ENCODE assay signal across 8 cellular contexts in genomic region chr10:73647211-73647874, GRCh38. TPM values are rescaled to one million over a fixed set of nuclear protein-coding genes. Genes with fewer than 3 reads are reported as not detected.
A peak's percentile ranks its signal among the peaks of the same experiment; 100 is the strongest.
DNase-seq lines count a peak whose midpoint lies in the region; ATAC-seq and TF ChIP-seq lines count a peak whose summit lies in the region.

No MANE protein-coding gene starts in this region.

- H3K27me3 Mint-ChIP-seq in activated CD4-positive, alpha-beta memory T cell treated with anti-CD3 and anti-CD28 coated beads for 36 hours: no peaks in the 10 kb centered on the region

- POLR2A ChIA-PET in activated CD4-positive, alpha-beta memory T cell treated with anti-CD3 and anti-CD28 coated beads for 36 hours (lab: Charles Lee): interaction anchor here (0.6 kb wide), 1 partner anchor 110 kb away, joined by 5 read pairs; no protein-coding TSS in a partner anchor

- H3K27ac Mint-ChIP-seq in activated CD4-positive, alpha-beta memory T cell treated with anti-CD3 and anti-CD28 coated beads for 36 hours: no peak overlapping the region

- H3K4me3 ChIP-seq in esophagus squamous epithelium (peak overlapping the region; percentile 55 to 74 (median 72)), muscle layer of colon (ENCODE audit: low read depth in 1 of 2, low read length in 2 of 2) (peak overlapping the region; percentile 87 to 97), tibial artery (peak overlapping the region; percentile 69 to 85)

- DNase-seq in activated CD8-positive, alpha-beta memory T cell treated with anti-CD3 and anti-CD28 coated beads for 24 hours: peak; percentile 80
- DNase-seq in activated CD8-positive, alpha-beta memory T cell treated with anti-CD3 and anti-CD28 coated beads, Interleukin-2, amount 50 U/mL, for 4 hours: no peak
- DNase-seq in activated CD4-positive, alpha-beta memory T cell treated with anti-CD3 and anti-CD28 coated beads for 36 hours: peak; percentile 32
- DNase-seq in esophagus squamous epithelium (lab: John Stamatoyannopoulos, UW) (no peak), tibial artery (peak; percentile 64 to 82), NCI-H526 (lab: John Stamatoyannopoulos, UW) (no peak)

- H3K4me3 Mint-ChIP-seq in activated CD4-positive, alpha-beta memory T cell treated with anti-CD3 and anti-CD28 coated beads for 36 hours: peak overlapping the region; percentile 20

- ATAC-seq in HG03196 (IDR thresholded peaks at IDR 0.05; ENCODE audit: unreplicated experiment): no peak

- no peak for TF ChIP-seq POLR2A in esophagus squamous epithelium (IDR thresholded peaks at IDR 0.05)

- WGBS in esophagus squamous epithelium, 2 donors: 0 to 36% methylated on average over 2 to 6 of the region's 32 CpGs

- H3K36me3 ChIP-seq in esophagus squamous epithelium (no peaks in the 10 kb centered on the region), muscle layer of colon (ENCODE audit: insufficient read depth, low read length) (no peaks in the 10 kb centered on the region), tibial artery (no peaks in the 10 kb centered on the region)

- CTCF ChIA-PET in activated CD4-positive, alpha-beta memory T cell treated with anti-CD3 and anti-CD28 coated beads for 36 hours (lab: Charles Lee): interaction anchor here (1.2 to 13.2 kb wide), 2 partner anchors 118 to 383 kb away, joined by 3 to 219 read pairs; no protein-coding TSS in a partner anchor

- TF ChIP-seq CTCF in esophagus squamous epithelium (IDR thresholded peaks at IDR 0.05): no peak
- no peak for TF ChIP-seq CTCF in tibial artery (IDR thresholded peaks at IDR 0.05)

- intact Hi-C loops in activated CD4-positive, alpha-beta memory T cell treated with anti-CD3 and anti-CD28 coated beads for 36 hours (cut with micrococcal nuclease): no loop called here
- intact Hi-C loops in esophagus squamous epithelium (cut with DNase I): no loop called here
- intact Hi-C loops in tibial artery (cut with DNase I; ENCODE audit: low total_unique reads): no loop called here

- no peaks in the 10 kb centered on the region for H3K27me3 ChIP-seq in esophagus squamous epithelium
- H3K27me3 ChIP-seq in muscle layer of colon (ENCODE audit: control insufficient read depth in 1 of 2, insufficient read depth in 2 of 2, low read length in 2 of 2): no peaks in the 10 kb centered on the region
- no peaks in the 10 kb centered on the region for H3K27me3 ChIP-seq in tibial artery

- H3K9me3 Mint-ChIP-seq in activated CD4-positive, alpha-beta memory T cell treated with anti-CD3 and anti-CD28 coated beads for 36 hours: no peaks in the 10 kb centered on the region

- peaks cover 17% of the 10 kb centered on the region for H3K4me1 Mint-ChIP-seq in activated CD4-positive, alpha-beta memory T cell treated with anti-CD3 and anti-CD28 coated beads for 36 hours (ENCODE audit: low read depth)

- no peaks in the 10 kb centered on the region for H3K9me3 ChIP-seq in esophagus squamous epithelium
- no peaks in the 10 kb centered on the region for H3K9me3 ChIP-seq in muscle layer of colon (ENCODE audit: low read length)
- H3K9me3 ChIP-seq in tibial artery: no peaks in the 10 kb centered on the region

- peak overlapping the region; percentile 51 for H3K9ac ChIP-seq in muscle layer of colon (ENCODE audit: low read length)

- no peaks in the 10 kb centered on the region for H3K36me3 Mint-ChIP-seq in activated CD4-positive, alpha-beta memory T cell treated with anti-CD3 and anti-CD28 coated beads for 36 hours

- H3K27ac ChIP-seq in esophagus squamous epithelium (peak overlapping the region; percentile 22 to 76 (median 64)), muscle layer of colon (ENCODE audit: low read depth, low read length) (peak overlapping the region; percentile 80), tibial artery (peak overlapping the region; percentile 70 to 77)

- H3K4me1 ChIP-seq in esophagus squamous epithelium: peaks cover 8 to 22% (median 12%) of the 10 kb centered on the region in 3 donors
- H3K4me1 ChIP-seq in muscle layer of colon (ENCODE audit: insufficient read depth, low read length): no peaks in the 10 kb centered on the region
- peaks cover 4 to 48% (median 16%) of the 10 kb centered on the region in 4 donors for H3K4me1 ChIP-seq in tibial artery

RNA-seq across cellular contexts. Expression of gene MYOZ1, which starts 6.1 kb away (rescaled TPM):
- not detected for total RNA-seq in activated CD4-positive, alpha-beta memory T cell treated with anti-CD3 and anti-CD28 coated beads for 36 hours
- 1 to 10 TPM in 1 of 4 donors, under 1 TPM in 2, not detected in 1; 0.19 to 1.2 (median 0.79) TPM for total RNA-seq in esophagus squamous epithelium

RNA-seq across cellular contexts. Expression of gene SYNPO2L, which starts 8.5 kb away (rescaled TPM):
- not detected for total RNA-seq in activated CD4-positive, alpha-beta memory T cell treated with anti-CD3 and anti-CD28 coated beads for 36 hours
- total RNA-seq in esophagus squamous epithelium: under 1 TPM; 0.19 to 0.48 (median 0.24) TPM

RNA-seq across cellular contexts. Expression of gene AGAP5, which starts 50.6 kb away (rescaled TPM):
- total RNA-seq in activated CD4-positive, alpha-beta memory T cell treated with anti-CD3 and anti-CD28 coated beads for 36 hours: 1 to 10 TPM; 7.1 to 7.7 TPM
- 1 to 10 TPM; 1.7 to 7.9 (median 5.9) TPM for total RNA-seq in esophagus squamous epithelium

RNA-seq across cellular contexts. Expression of gene USP54, which starts 56.2 kb away (rescaled TPM):
- 1 to 10 TPM; 4.9 to 5.3 TPM for total RNA-seq in activated CD4-positive, alpha-beta memory T cell treated with anti-CD3 and anti-CD28 coated beads for 36 hours
- total RNA-seq in esophagus squamous epithelium: 10 to 100 TPM; 17.8 to 37.4 (median 32.7) TPM

Comparison
In these comparisons a context has a peak if more than half of its experiments do, and no peak if none do; other contexts are left out.
1. DNase-seq: peak in activated CD8-positive, alpha-beta memory T cell treated with anti-CD3 and anti-CD28 coated beads for 24 hours (single experiment), activated CD4-positive, alpha-beta memory T cell treated with anti-CD3 and anti-CD28 coated beads for 36 hours (single experiment) and tibial artery (2 of 2); none in activated CD8-positive, alpha-beta memory T cell treated with anti-CD3 and anti-CD28 coated beads, Interleukin-2, amount 50 U/mL, for 4 hours (single experiment), esophagus squamous epithelium (single experiment) and NCI-H526 (0 of 2).
2. Peak in every context shown above with its lines, with median percentiles within 50 percentile points of each other: H3K27ac ChIP-seq and H3K4me3 ChIP-seq.